ENCODE assay signal across 21 cellular contexts in the genomic region with DNA sequence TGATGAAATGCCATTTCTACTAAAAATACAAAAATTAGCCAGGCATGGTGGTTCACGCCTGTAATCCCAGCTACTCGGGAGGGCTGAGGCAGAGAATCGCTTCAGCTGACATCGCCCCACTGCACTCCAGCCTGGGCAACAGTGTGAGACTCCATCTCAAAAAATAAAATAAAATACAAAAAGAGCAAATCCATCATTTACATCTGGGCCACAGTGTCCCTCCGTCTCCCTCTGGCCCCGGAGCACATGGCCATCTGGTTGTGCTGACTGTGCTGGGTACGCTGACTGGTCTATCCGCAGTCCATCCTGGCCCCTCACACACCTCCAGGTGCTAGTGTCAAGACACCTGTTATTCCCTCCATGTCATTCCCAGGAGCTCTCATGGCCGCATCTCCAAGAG. TPM values are rescaled to one million over a fixed set of nuclear protein-coding genes. Genes with fewer than 3 reads are reported as not detected.
DNase-seq lines count a peak whose midpoint lies in the region; TF ChIP-seq lines count a peak whose summit lies in the region.
"Had no signal": no experiment of that assay in that cellular context is flagged by ENCODE, and none has a peak within 500 bp of the region (broad histone marks: within the 10 kb centered on the region; RNA-seq: fewer than 3 reads in every experiment).

No MANE protein-coding gene starts in this region.

- H3K27me3 Mint-ChIP-seq in activated naive CD4-positive, alpha-beta T cell treated with anti-CD3 and anti-CD28 coated beads, Interleukin-2, amount 50 U/mL, for 24 hours = no peaks in the 10 kb centered on the region

- H3K36me3 ChIP-seq in Peyer's patch (no peaks in the 10 kb centered on the region), mesenchymal stem cell (ENCODE audit: control insufficient read depth in 1 of 2, insufficient read depth in 2 of 2, low read depth in 1 of 2, low read length in 2 of 2) (no peaks in the 10 kb centered on the region)

- H3K9me3 ChIP-seq in Peyer's patch (no peaks in the 10 kb centered on the region), mesenchymal stem cell (ENCODE audit: control insufficient read depth, low read length) (no peaks in the 10 kb centered on the region)
- H3K9me3 ChIP-seq: A549 had no signal

- H3K27me3 ChIP-seq in Peyer's patch (no peaks in the 10 kb centered on the region), mesenchymal stem cell (ENCODE audit: control insufficient read depth in 1 of 2, insufficient read depth in 1 of 2, low read length in 2 of 2) (peaks cover 15 to 48% of the 10 kb centered on the region in 2 experiments)

- no peak overlapping the region for H4K8ac ChIP-seq in mesenchymal stem cell (ENCODE audit: low read length)

- H3K4ac ChIP-seq in mesenchymal stem cell (ENCODE audit: low read depth in 1 of 2, low read length in 2 of 2) = no peak overlapping the region

- no peaks in the 10 kb centered on the region for H3K36me3 Mint-ChIP-seq in activated naive CD4-positive, alpha-beta T cell treated with anti-CD3 and anti-CD28 coated beads, Interleukin-2, amount 50 U/mL, for 24 hours
- H3K36me3 Mint-ChIP-seq: CD4-positive, CD25-positive, alpha-beta regulatory T cell had no signal

- no peak overlapping the region for H2BK15ac ChIP-seq in mesenchymal stem cell (ENCODE audit: low read depth, poor library complexity, severe bottlenecking)

- H3K79me1 ChIP-seq in mesenchymal stem cell (replicated peaks; ENCODE audit: low read length, poor library complexity, severe bottlenecking) = no peaks in the 10 kb centered on the region

- H3K27ac ChIP-seq in Peyer's patch = no peak overlapping the region
- no peak overlapping the region for H3K27ac ChIP-seq in mesenchymal stem cell (ENCODE audit: low read length, poor library complexity, severe bottlenecking)
- H3K27ac ChIP-seq in coronary artery = no peak overlapping the region
- H3K27ac ChIP-seq: A549 had no signal

- H2BK120ac ChIP-seq in mesenchymal stem cell (ENCODE audit: low read depth, low read length) = no peak overlapping the region

- H3K14ac ChIP-seq in mesenchymal stem cell (ENCODE audit: low read length in 2 of 2) = no peak overlapping the region

- H2AFZ ChIP-seq in mesenchymal stem cell (ENCODE audit: low read depth, low read length) = no peak overlapping the region

- no peak overlapping the region for H3K4me3 Mint-ChIP-seq in activated naive CD4-positive, alpha-beta T cell treated with anti-CD3 and anti-CD28 coated beads, Interleukin-2, amount 50 U/mL, for 24 hours
- H3K4me3 Mint-ChIP-seq: CD4-positive, CD25-positive, alpha-beta regulatory T cell; H9; HFFc6 had no signal

- no peak overlapping the region for H3K9ac ChIP-seq in mesenchymal stem cell (ENCODE audit: low read length)

- H3K4me2 ChIP-seq in mesenchymal stem cell (ENCODE audit: low read length, poor library complexity, severe bottlenecking) = no peak overlapping the region
- H3K4me2 ChIP-seq: A549 had no signal

- H3K9me3 Mint-ChIP-seq in activated naive CD4-positive, alpha-beta T cell treated with anti-CD3 and anti-CD28 coated beads, Interleukin-2, amount 50 U/mL, for 24 hours = no peaks in the 10 kb centered on the region
- H3K9me3 Mint-ChIP-seq: CD4-positive, CD25-positive, alpha-beta regulatory T cell; H9; HFFc6 had no signal

- H4K91ac ChIP-seq in mesenchymal stem cell (ENCODE audit: low read length) = peak overlapping the region; percentile 36

- no peak overlapping the region for H2BK12ac ChIP-seq in mesenchymal stem cell (ENCODE audit: low read length in 2 of 2)

- no peak overlapping the region for H3K18ac ChIP-seq in mesenchymal stem cell (ENCODE audit: low read depth in 1 of 2, low read length in 2 of 2)

- DNase-seq in activated naive CD4-positive, alpha-beta T cell (lab: John Stamatoyannopoulos, UW) = no peak
- DNase-seq in Peyer's patch (peak in 2 of 3 donors; percentile 0 to 19), mesenchymal stem cell (no peak), ureter (ENCODE audit: low spot score) (peak; percentile 30), H4 (ENCODE audit: low spot score) (no peak), coronary artery (ENCODE audit: low spot score) (no peak)
- DNase-seq: CD4-positive, CD25-positive, alpha-beta regulatory T cell; DMS79 treated with DMSO at 0.1 percent for 48 hours; H9; HFFc6; Kasumi-1; NCI-H1417; NCI-H1694 treated with DMSO at 0.1 percent for 48 hours; NCI-H2081 treated with DMSO at 0.1 percent for 48 hours; NCI-H446; NCI-H526; OCI-M1; Right ventricle myocardium superior had no signal

- H3K4me3 ChIP-seq in Peyer's patch (no peak overlapping the region), mesenchymal stem cell (ENCODE audit: insufficient read depth in 1 of 2, low read depth in 1 of 2, low read length in 2 of 2) (no peak overlapping the region), coronary artery (no peak overlapping the region)
- H3K4me3 ChIP-seq: A549, GM12878 had no signal

- 89% methylated on average over 9 of the region's 9 CpGs for WGBS in mesenchymal stem cell

- TF ChIP-seq POLR2A in Peyer's patch (IDR thresholded peaks at IDR 0.05) = no peak

- no peak overlapping the region for H3K23ac ChIP-seq in mesenchymal stem cell (ENCODE audit: low read length in 2 of 2)

- H3K4me1 ChIP-seq in Peyer's patch (peaks cover 0 to 13% (median 2%) of the 10 kb centered on the region in 4 donors), mesenchymal stem cell (ENCODE audit: control insufficient read depth, insufficient read depth, low read depth, low read length) (no peaks in the 10 kb centered on the region)
- H3K4me1 ChIP-seq: A549 had no signal

- H3K4me1 Mint-ChIP-seq in activated naive CD4-positive, alpha-beta T cell treated with anti-CD3 and anti-CD28 coated beads, Interleukin-2, amount 50 U/mL, for 24 hours = peaks cover 20% of the 10 kb centered on the region
- H3K4me1 Mint-ChIP-seq: H9 had no signal

- no peak overlapping the region for H2AK5ac ChIP-seq in mesenchymal stem cell (ENCODE audit: low read length, severe bottlenecking)

- no peak for TF ChIP-seq CTCF in Peyer's patch (IDR thresholded peaks at IDR 0.05)
- TF ChIP-seq CTCF in coronary artery (IDR thresholded peaks at IDR 0.05) = no peak

- no peak overlapping the region for H2BK5ac ChIP-seq in mesenchymal stem cell (ENCODE audit: low read depth, low read length, poor library complexity, severe bottlenecking)

- peak overlapping the region; percentile 30 for H3K27ac Mint-ChIP-seq in activated naive CD4-positive, alpha-beta T cell treated with anti-CD3 and anti-CD28 coated beads, Interleukin-2, amount 50 U/mL, for 24 hours
- H3K27ac Mint-ChIP-seq: CD4-positive, CD25-positive, alpha-beta regulatory T cell; H9; HFFc6 had no signal

RNA-seq across cellular contexts. Expression of a gene that starts 42.1 kb away (rescaled TPM):
- total RNA-seq in Peyer's patch = 1 to 10 TPM; 2.4 to 8.5 (median 3.4) TPM
- 0.87 TPM for polyA plus RNA-seq in mesenchymal stem cell (2013, experiment 1 of 2)
- 0.92 TPM for polyA plus RNA-seq in mesenchymal stem cell (2013, experiment 2 of 2)
- total RNA-seq in ureter = 17.7 TPM
- total RNA-seq in H4 (2014; rRNA removed; shearing (Covaris generic)) = 0.58 and 0.84 TPM in 2 replicates
- total RNA-seq: HFFc6 had no signal

RNA-seq across cellular contexts. Expression of a gene that starts 54.8 kb away (rescaled TPM):
- total RNA-seq in Peyer's patch (10 to 100 TPM in 1 of 4 donors, 1 to 10 TPM in 3; 1.2 to 18.2 (median 5.4) TPM), ureter (50.7 TPM)
- polyA plus RNA-seq in mesenchymal stem cell (2013, experiment 1 of 2) = 4.7 TPM
- 3.5 TPM for polyA plus RNA-seq in mesenchymal stem cell (2013, experiment 2 of 2)
- 0.29 and 0.60 TPM in 2 replicates for total RNA-seq in H4 (2014; rRNA removed; shearing (Covaris generic))

Comparison
In these comparisons a context has a peak if more than half of its experiments do, and no peak if none do; other contexts are left out.
1. DNase-seq: peak in Peyer's patch (2 of 3) and ureter (single experiment); none in activated naive CD4-positive, alpha-beta T cell (0 of 4), mesenchymal stem cell (single experiment), H4 (single experiment) and coronary artery (single experiment).